Comparison of ENCODE assay signal across 11 cellular contexts in the genomic region with DNA sequence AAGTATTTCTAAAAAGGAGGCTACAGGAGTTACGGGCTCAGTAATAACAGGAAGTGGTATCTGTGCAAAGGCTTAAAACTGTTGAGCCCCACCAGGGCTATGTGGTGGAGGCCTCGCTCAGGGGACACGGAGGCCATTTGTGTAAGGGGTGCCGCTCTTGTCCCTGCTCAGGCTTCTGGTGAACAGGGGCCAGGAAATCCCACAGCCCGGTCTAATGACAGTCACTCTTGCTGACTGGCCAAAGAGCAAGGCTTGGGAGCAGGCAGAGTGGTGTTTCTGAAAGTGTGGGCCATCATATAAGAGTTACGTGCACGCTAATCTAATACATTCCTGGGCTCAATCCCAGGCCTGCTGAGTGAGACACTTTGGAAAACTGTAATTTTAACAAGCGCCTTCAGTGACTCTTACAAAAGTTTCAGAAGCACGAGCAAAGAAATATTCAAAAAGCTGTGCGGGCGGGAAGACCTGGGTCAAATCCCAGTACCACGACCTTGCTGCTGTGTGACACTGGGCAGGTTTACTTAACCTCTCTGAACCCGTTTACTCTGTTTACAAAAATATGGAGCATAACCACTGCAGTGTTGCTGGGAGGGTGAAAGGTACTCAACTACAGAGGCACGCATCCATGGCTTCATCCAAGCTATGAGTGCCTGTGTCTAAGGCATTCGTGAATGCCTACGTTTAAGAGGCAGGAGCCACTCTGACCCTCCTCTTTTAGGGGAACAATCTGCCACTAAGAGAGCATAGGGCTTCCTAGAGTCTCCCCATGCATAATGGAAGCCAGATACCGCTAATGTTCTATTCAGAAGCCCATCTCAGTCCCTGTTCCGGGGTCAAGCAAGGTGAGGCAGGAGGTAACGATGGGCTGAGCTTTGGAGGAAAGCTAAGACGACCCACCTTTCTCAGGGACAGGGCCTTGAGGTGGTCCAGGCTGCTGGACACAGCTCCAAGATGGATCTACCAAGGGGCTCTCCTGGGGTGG. TPM values are rescaled to one million over a fixed set of nuclear protein-coding genes. Genes with fewer than 3 reads are reported as not detected.
DNase-seq lines count a peak whose midpoint lies in the region; ATAC-seq and TF ChIP-seq lines count a peak whose summit lies in the region.
"Had no signal": no experiment of that assay in that cellular context is flagged by ENCODE, and none has a peak within 500 bp of the region (broad histone marks: within the 10 kb centered on the region; RNA-seq: fewer than 3 reads in every experiment).

No MANE protein-coding gene starts in this region.

- H3K36me3 Mint-ChIP-seq in activated T-cell treated with anti-CD3 and anti-CD28 coated beads, Interleukin-2, amount 50 U/mL, for 72 hours (ENCODE audit: insufficient read depth in 2 of 2), result peaks cover 10 to 25% of the 10 kb centered on the region in 2 donors
- peaks cover 8 to 14% (median 10%) of the 10 kb centered on the region in 3 donors for H3K36me3 Mint-ChIP-seq in immature natural killer cell

- H3K4me3 Mint-ChIP-seq in activated T-cell treated with anti-CD3 and anti-CD28 coated beads, Interleukin-2, amount 50 U/mL, for 72 hours, result peak overlapping the region; percentile 95 to 97
- H3K4me3 Mint-ChIP-seq in immature natural killer cell, result peak overlapping the region; percentile 89 to 96 (median 93)

- 75% methylated on average over 19 of the region's 20 CpGs for WGBS in suprapubic skin

- H3K27me3 Mint-ChIP-seq in activated T-cell treated with anti-CD3 and anti-CD28 coated beads, Interleukin-2, amount 50 U/mL, for 72 hours (ENCODE audit: low read depth), result peaks cover 8% of the 10 kb centered on the region
- H3K27me3 Mint-ChIP-seq in immature natural killer cell (ENCODE audit: low read depth in 3 of 3), result peaks cover 0 to 10% (median 6%) of the 10 kb centered on the region in 3 donors

- peak; percentile 35 to 47 for ATAC-seq in activated T-cell treated with anti-CD3 and anti-CD28 coated beads, Interleukin-2, amount 50 U/mL, for 72 hours (replicated peaks in 1 of 2)

- no peak for TF ChIP-seq POLR2A in suprapubic skin (IDR thresholded peaks at IDR 0.05)

- H3K27ac ChIP-seq in suprapubic skin, result peak overlapping the region; percentile 74
- H3K27ac ChIP-seq: right lobe of liver had no signal

- peaks cover 0 to 2% of the 10 kb centered on the region in 2 donors for H3K9me3 Mint-ChIP-seq in activated T-cell treated with anti-CD3 and anti-CD28 coated beads, Interleukin-2, amount 50 U/mL, for 72 hours
- no peaks in the 10 kb centered on the region for H3K9me3 Mint-ChIP-seq in immature natural killer cell

- H3K4me1 ChIP-seq in suprapubic skin, result peaks cover 45% of the 10 kb centered on the region

- peak; percentile 35 for DNase-seq in activated CD4-positive, alpha-beta T cell treated with anti-CD3 and anti-CD28 coated beads for 48 hours
- DNase-seq in activated CD4-positive, alpha-beta T cell treated with anti-CD3 and anti-CD28 coated beads, Interleukin-2, amount 50 U/mL, for 48 hours, result no peak
- DNase-seq in activated T-cell treated with anti-CD3 and anti-CD28 coated beads, Interleukin-2, amount 50 U/mL, for 72 hours, result peak in 1 of 2 donors; percentile 47
- DNase-seq in immature natural killer cell, result peak; percentile 61 to 70 (median 63)
- DNase-seq in suprapubic skin (ENCODE audit: low spot score in 2 of 2), result no peak
- DNase-seq in middle frontal gyrus (ENCODE audit: extremely low spot score, low spot score), result no peak
- DNase-seq in NCI-H524 (lab: John Stamatoyannopoulos, UW), result no peak
- no peak for DNase-seq in D341Med (ENCODE audit: low spot score)
- DNase-seq: cerebellar nuclear complex, GOT3 had no signal

- H3K27ac Mint-ChIP-seq in activated T-cell treated with anti-CD3 and anti-CD28 coated beads, Interleukin-2, amount 50 U/mL, for 72 hours, result peak overlapping the region; percentile 90
- H3K27ac Mint-ChIP-seq in immature natural killer cell, result peak overlapping the region; percentile 96 to 99 (median 98)

- peaks cover 14% of the 10 kb centered on the region for H3K27me3 ChIP-seq in suprapubic skin
- H3K27me3 ChIP-seq: right lobe of liver had no signal

- TF ChIP-seq EP300 in suprapubic skin (IDR thresholded peaks at IDR 0.05), result no peak

- H3K9me3 ChIP-seq in suprapubic skin, result no peaks in the 10 kb centered on the region
- H3K9me3 ChIP-seq: right lobe of liver had no signal

- TF ChIP-seq CTCF in suprapubic skin (IDR thresholded peaks at IDR 0.05), result no peak

- peaks cover 67% of the 10 kb centered on the region for H3K4me1 Mint-ChIP-seq in activated T-cell treated with anti-CD3 and anti-CD28 coated beads, Interleukin-2, amount 50 U/mL, for 72 hours (ENCODE audit: low read depth)
- H3K4me1 Mint-ChIP-seq in immature natural killer cell, result peaks cover 63 to 65% of the 10 kb centered on the region in 2 donors

- no peaks in the 10 kb centered on the region for H3K36me3 ChIP-seq in suprapubic skin
- H3K36me3 ChIP-seq: right lobe of liver had no signal

- peak overlapping the region; percentile 79 for H3K4me3 ChIP-seq in suprapubic skin

RNA-seq across cellular contexts. Expression of gene ATP10A, which starts 2.0 kb away (rescaled TPM):
- 10 to 100 TPM; 21.9 to 25.6 TPM for total RNA-seq in activated T-cell treated with anti-CD3 and anti-CD28 coated beads, Interleukin-2, amount 50 U/mL, for 72 hours
- polyA plus RNA-seq in immature natural killer cell, result 10 to 100 TPM in 1 of 3 donors, 1 to 10 TPM in 2; 2.4 to 17.4 (median 7.3) TPM
- total RNA-seq in suprapubic skin, result 1 to 10 TPM; 3.8 to 7.1 (median 5.2) TPM

Comparison
In these comparisons a context has a peak if more than half of its experiments do, and no peak if none do; other contexts are left out.
1. DNase-seq: peak in activated CD4-positive, alpha-beta T cell treated with anti-CD3 and anti-CD28 coated beads for 48 hours (single experiment) and immature natural killer cell (3 of 3); none in activated CD4-positive, alpha-beta T cell treated with anti-CD3 and anti-CD28 coated beads, Interleukin-2, amount 50 U/mL, for 48 hours (0 of 2), suprapubic skin (0 of 2), middle frontal gyrus (single experiment), NCI-H524 (0 of 2) and D341Med (single experiment).